Comparison of ENCODE assay signal across 8 cellular contexts in the genomic region with DNA sequence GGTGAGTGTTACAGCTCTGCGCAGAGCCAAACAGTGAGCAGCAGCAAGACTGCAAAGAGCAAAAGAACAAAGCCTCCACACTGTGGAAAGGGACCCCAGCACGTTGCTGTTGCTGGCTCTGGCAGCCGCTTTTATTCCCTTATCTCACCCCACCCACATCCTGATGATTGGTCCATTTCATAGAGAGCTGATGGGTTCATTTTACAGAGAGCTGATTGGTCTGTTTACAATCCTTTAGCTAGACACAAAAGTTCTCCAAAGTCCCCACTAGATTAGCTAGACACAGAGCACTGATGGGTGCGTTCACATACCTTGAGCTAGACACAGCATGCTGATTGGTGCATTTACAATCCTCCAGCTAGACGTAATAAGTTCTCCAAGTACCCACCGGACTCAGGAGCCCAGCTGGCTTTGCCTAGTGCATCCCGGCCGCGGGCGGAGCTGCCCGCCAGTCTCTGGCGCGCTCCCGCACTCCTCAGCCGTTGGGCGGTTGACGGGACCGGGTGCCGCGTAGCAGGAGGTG.
DNase-seq lines count a peak whose midpoint lies in the region; TF ChIP-seq lines count a peak whose summit lies in the region.
"Not testable (repeated sequence)": the region's sequence is repeated elsewhere in the genome, so short reads cannot be mapped to it uniquely, and the experiment has no call there.

No MANE protein-coding gene starts in this region.

- H3K4me3 ChIP-seq in AG09309 (ENCODE audit: control insufficient read depth, low read depth, low read length) (peak overlapping the region; percentile 34), HEK293 (ENCODE audit: low read depth, low read length) (peak overlapping the region; percentile 56), SU-DHL-6 (ENCODE audit: insufficient read depth, low read length, poor library complexity, severe bottlenecking) (peak overlapping the region; percentile 77), esophagus (ENCODE audit: low read depth in 1 of 2, low read length in 2 of 2) (peak overlapping the region; percentile 30 to 46)

- H3K4me1 ChIP-seq in HEK293 (ENCODE audit: control insufficient read depth, insufficient read depth, low read length); esophagus (ENCODE audit: control insufficient read depth in 2 of 2, insufficient read depth in 2 of 2, low read length in 1 of 2): not testable (repeated sequence)

- not testable (repeated sequence) for H3K9me2 ChIP-seq in SU-DHL-6 (replicated peaks; ENCODE audit: insufficient read depth, low read length)

- CTCF ChIA-PET in HEK293 (lab: Yijun Ruan, JAX), result interaction anchor here (1.3 kb wide), 1 partner anchor 203 kb away, joined by 3 read pairs; no protein-coding TSS in a partner anchor

- not testable (repeated sequence) for H3K27ac ChIP-seq in HEK293 (ENCODE audit: extremely low read depth, low read depth, low read length)
- H3K27ac ChIP-seq in SU-DHL-6 (ENCODE audit: low read depth, low read length) (peak overlapping the region; percentile 89), esophagus (ENCODE audit: low read depth in 2 of 2, low read length in 1 of 2) (peak overlapping the region in 1 of 2 donors; percentile 49)

- not testable (repeated sequence) for TF ChIP-seq CTCF in AG09309 (IDR thresholded peaks at IDR 0.05; ENCODE audit: control insufficient read depth, insufficient read depth, low read depth, low read length, missing control alignments); HEK293 (tag by site-specific recombination; IDR thresholded peaks at IDR 0.05); SU-DHL-6 (IDR thresholded peaks at IDR 0.05; ENCODE audit: insufficient read depth, low read length, poor library complexity, severe bottlenecking)

- DNase-seq in AG09309 (ENCODE audit: low read depth) (peak; percentile 8), NCI-H2196 treated with DMSO at 0.1 percent for 48 hours (lab: John Stamatoyannopoulos, UW; ENCODE audit: unreplicated experiment) (peak; percentile 65), medulla oblongata (ENCODE audit: extremely low spot score) (peak; percentile 58)
- peak; percentile 20 for DNase-seq in activated gamma-delta T cell treated with anti-CD3 and anti-CD28 coated beads, Interleukin-2, amount 50 U/mL, for 16 hours (ENCODE audit: low read depth)
- DNase-seq in stimulated activated CD4-positive, alpha-beta T cell treated with anti-CD3 and anti-CD28 coated beads, Interleukin-15, amount 100 ng/mL, for 24 hours, result peak; percentile 53

- peak overlapping the region; percentile 76 for H3K9ac ChIP-seq in SU-DHL-6 (ENCODE audit: low read length)

- H3K36me3 ChIP-seq in HEK293 (ENCODE audit: control insufficient read depth in 2 of 2, insufficient read depth in 1 of 2, low read length in 2 of 2); SU-DHL-6 (ENCODE audit: low read length); esophagus (ENCODE audit: control insufficient read depth in 2 of 2, insufficient read depth in 2 of 2, low read length in 1 of 2): not testable (repeated sequence)

- not testable (repeated sequence) for H3F3A ChIP-seq in SU-DHL-6 (ENCODE audit: insufficient read depth)

- H3K9me3 ChIP-seq in HEK293 (ENCODE audit: control insufficient read depth, insufficient read depth, low read depth, low read length); SU-DHL-6 (ENCODE audit: insufficient read depth, low read length); esophagus (ENCODE audit: control insufficient read depth in 2 of 2, insufficient read depth in 1 of 2, low read depth in 1 of 2, low read length in 1 of 2): not testable (repeated sequence)

- H3K27me3 ChIP-seq in SU-DHL-6 (ENCODE audit: low read length); esophagus (ENCODE audit: control insufficient read depth in 1 of 2, insufficient read depth in 2 of 2, low read length in 2 of 2): not testable (repeated sequence)

- not testable (repeated sequence) for H4K20me1 ChIP-seq in SU-DHL-6 (ENCODE audit: low read depth, low read length)

- H3K4me2 ChIP-seq in SU-DHL-6 (ENCODE audit: low read depth, low read length, poor library complexity, severe bottlenecking), result peak overlapping the region; percentile 54

- POLR2A ChIA-PET in HEK293 (lab: Yijun Ruan, JAX), result interaction anchor here (0.7 to 0.8 kb wide), 2 partner anchors 136 to 176 kb away, joined by 3 read pairs; a partner anchor contains a TSS

- peaks cover 11% of the 10 kb centered on the region for H3K79me2 ChIP-seq in SU-DHL-6 (ENCODE audit: insufficient read depth, low read length)

- H2AFZ ChIP-seq in SU-DHL-6 (ENCODE audit: low read depth, low read length, severe bottlenecking), result not testable (repeated sequence)

- 1 to 19% methylated on average over 5 to 14 of the region's 20 CpGs for WGBS in esophagus, 2 donors

TF ChIP-seq in HEK293, 187 proteins besides CTCF, POLR2A, EP300 and RAD21:
- TF ChIP-seq SP2 (tag by site-specific recombination; IDR thresholded peaks at IDR 0.05) (peak; percentile 64), SETDB1 (IDR thresholded peaks at IDR 0.05; ENCODE audit: insufficient read length, low read length) (peak; percentile 67), ZNF629 (tag by site-specific recombination; IDR thresholded peaks at IDR 0.05) (peak; percentile 50; the same call in 1 of the 2 replicates), ZNF350 (tag by site-specific recombination; IDR thresholded peaks at IDR 0.05) (0 out of 2 replicates have a peak, but pooled peaks have one; percentile 77)
- TF ChIP-seq, protein P1, sequence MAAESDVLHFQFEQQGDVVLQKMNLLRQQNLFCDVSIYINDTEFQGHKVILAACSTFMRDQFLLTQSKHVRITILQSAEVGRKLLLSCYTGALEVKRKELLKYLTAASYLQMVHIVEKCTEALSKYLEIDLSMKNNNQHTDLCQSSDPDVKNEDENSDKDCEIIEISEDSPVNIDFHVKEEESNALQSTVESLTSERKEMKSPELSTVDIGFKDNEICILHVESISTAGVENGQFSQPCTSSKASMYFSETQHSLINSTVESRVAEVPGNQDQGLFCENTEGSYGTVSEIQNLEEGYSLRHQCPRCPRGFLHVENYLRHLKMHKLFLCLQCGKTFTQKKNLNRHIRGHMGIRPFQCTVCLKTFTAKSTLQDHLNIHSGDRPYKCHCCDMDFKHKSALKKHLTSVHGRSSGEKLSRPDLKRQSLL (tag by site-specific recombination; IDR thresholded peaks at IDR 0.05), result peak; percentile 87; the same call in 1 of the 2 replicates
- TF ChIP-seq, protein P2, sequence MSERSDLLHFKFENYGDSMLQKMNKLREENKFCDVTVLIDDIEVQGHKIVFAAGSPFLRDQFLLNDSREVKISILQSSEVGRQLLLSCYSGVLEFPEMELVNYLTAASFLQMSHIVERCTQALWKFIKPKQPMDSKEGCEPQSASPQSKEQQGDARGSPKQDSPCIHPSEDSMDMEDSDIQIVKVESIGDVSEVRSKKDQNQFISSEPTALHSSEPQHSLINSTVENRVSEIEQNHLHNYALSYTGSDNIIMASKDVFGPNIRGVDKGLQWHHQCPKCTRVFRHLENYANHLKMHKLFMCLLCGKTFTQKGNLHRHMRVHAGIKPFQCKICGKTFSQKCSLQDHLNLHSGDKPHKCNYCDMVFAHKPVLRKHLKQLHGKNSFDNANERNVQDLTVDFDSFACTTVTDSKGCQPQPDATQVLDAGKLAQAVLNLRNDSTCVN (tag by site-specific recombination; optimal IDR thresholded peaks at IDR 0.05), result peak; percentile 39
TF ChIP-seq in HEK293: peak in this region for 6; not testable (repeated sequence) for 181.

Comparison
In these comparisons a context has a peak if more than half of its experiments do, and no peak if none do; other contexts are left out.
1. DNase-seq: peak in every context shown above with its lines; median percentile 65 in NCI-H2196 treated with DMSO at 0.1 percent for 48 hours; 58 in medulla oblongata; 53 in stimulated activated CD4-positive, alpha-beta T cell treated with anti-CD3 and anti-CD28 coated beads, Interleukin-15, amount 100 ng/mL, for 24 hours; 20 in activated gamma-delta T cell treated with anti-CD3 and anti-CD28 coated beads, Interleukin-2, amount 50 U/mL, for 16 hours; 8 in AG09309.